Comparison of ENCODE assay signal across 29 cellular contexts in genomic region chr16:71659471-71659870, GRCh38. TPM values are rescaled to one million over a fixed set of nuclear protein-coding genes. Genes with fewer than 3 reads are reported as not detected.
"Had no signal": no experiment of that assay in that cellular context is flagged by ENCODE, and none has a peak within 500 bp of the region (broad histone marks: within the 10 kb centered on the region; RNA-seq: fewer than 3 reads in every experiment).

No MANE protein-coding gene starts in this region.

- H3K27ac ChIP-seq: brain microvascular endothelial cell, coronary artery, esophagus squamous epithelium, gastroesophageal sphincter, WERI-Rb-1 had no signal

- DNase-seq: activated B cell treated with CpG ODN at 0.5 μM for 24 hours; activated CD4-positive, alpha-beta T cell treated with anti-CD3 and anti-CD28 coated beads for 48 hours; activated CD4-positive, alpha-beta T cell treated with anti-CD3 and anti-CD28 coated beads, Interleukin-2, amount 50 U/mL, for 1 hour; activated CD4-positive, alpha-beta T cell treated with anti-CD3 and anti-CD28 coated beads, Interleukin-2, amount 50 U/mL, for 48 hours; activated CD8-positive, alpha-beta memory T cell treated with anti-CD3 and anti-CD28 coated beads for 24 hours; activated CD8-positive, alpha-beta T cell treated with anti-CD3 and anti-CD28 coated beads for 36 hours; activated effector memory CD4-positive, alpha-beta T cell treated with Interleukin-2 at 50 U/mL for 16 hours; activated gamma-delta T cell treated with Interleukin-2 at 50 U/mL for 16 hours; activated naive CD4-positive, alpha-beta T cell treated with anti-CD3 and anti-CD28 coated beads, Interleukin-2, amount 50 U/mL, for 16 hours; activated naive CD4-positive, alpha-beta T cell treated with Interleukin-2 at 50 U/mL for 16 hours; activated T-cell treated with anti-CD3 and anti-CD28 coated beads, Interleukin-2, amount 50 U/mL, for 4 hours; amniotic stem cell; anterior cingulate cortex; brain microvascular endothelial cell; dermis blood vessel endothelial cell; effector CD4-positive, alpha-beta T cell; effector memory CD8-positive, alpha-beta T cell; esophagus squamous epithelium; foreskin melanocyte; T-helper 1 cell; T-helper 17 cell; T1000; WERI-Rb-1 had no signal

- H3K4me3 ChIP-seq: coronary artery, esophagus squamous epithelium, gastroesophageal sphincter had no signal

- H3K4me1 ChIP-seq: esophagus squamous epithelium, gastroesophageal sphincter had no signal

- H3K27me3 ChIP-seq: brain microvascular endothelial cell, esophagus squamous epithelium, gastroesophageal sphincter had no signal

- H3K9me3 ChIP-seq: esophagus squamous epithelium, gastroesophageal sphincter had no signal

RNA-seq across cellular contexts. Expression of gene MARVELD3, which starts 33.5 kb away (rescaled TPM):
- total RNA-seq: activated B cell treated with CpG ODN at 0.5 μM for 24 hours; activated CD8-positive, alpha-beta T cell treated with anti-CD3 and anti-CD28 coated beads for 36 hours; activated T-helper 17 cell treated with anti-CD3 and anti-CD28 coated beads, Interleukin-2, amount 50 U/mL, for 72 hours; cardiac septum; dermis blood vessel endothelial cell; fibroblast of lung; fibroblast of villous mesenchyme; T-helper 17 cell had no signal
- polyA plus RNA-seq: fibroblast of lung had no signal
